In genomic region chr13:109981000-109981399, GRCh38 we compare ENCODE assay signal across 35 cellular contexts.
"Had no signal": no experiment of that assay in that cellular context is flagged by ENCODE, and none has a peak within 500 bp of the region (broad histone marks: within the 10 kb centered on the region; RNA-seq: fewer than 3 reads in every experiment).

No MANE protein-coding gene starts in this region.

- DNase-seq: Kasumi-1, MG63, MM.1S, MV-4-11, NCI-H1048, NCI-H1092, NCI-H1092 treated with DMSO at 0.1 percent for 48 hours, NCI-H1105, NCI-H1105 treated with DMSO at 0.1 percent for 48 hours, NCI-H1417, NCI-H1417 treated with DMSO at 0.1 percent for 48 hours, NCI-H1436, NCI-H1436 treated with DMSO at 0.1 percent for 48 hours, NCI-H146, NCI-H1694, NCI-H1694 treated with DMSO at 0.1 percent for 48 hours, NCI-H187, NCI-H187 treated with DMSO at 0.1 percent for 48 hours, NCI-H1930, NCI-H2029, NCI-H2029 treated with DMSO at 0.1 percent for 48 hours, NCI-H2081, NCI-H2081 treated with DMSO at 0.1 percent for 48 hours, NCI-H2107, NCI-H2171, NCI-H2171 treated with DMSO at 0.1 percent for 48 hours, NCI-H2227 treated with DMSO at 0.1 percent for 48 hours, NCI-H226, NCI-H345, NCI-H446, NCI-H446 treated with DMSO at 0.1 percent for 48 hours, NCI-H510A, NCI-H510A treated with DMSO at 0.1 percent for 48 hours, NCI-H524, NCI-H524 treated with DMSO at 0.1 percent for 48 hours had no signal

- H3K9me3 ChIP-seq: MG63 had no signal

- H3K4me3 ChIP-seq: MG63 had no signal

- H3K36me3 ChIP-seq: MG63 had no signal

- H3K27me3 ChIP-seq: MG63 had no signal
